In genomic region chr1:231770776-231771175, GRCh38 we compare ENCODE assay signal across 29 cellular contexts.
"Had no signal": no experiment of that assay in that cellular context is flagged by ENCODE, and none has a peak within 500 bp of the region (broad histone marks: within the 10 kb centered on the region; RNA-seq: fewer than 3 reads in every experiment).

No MANE protein-coding gene starts in this region.

- H3K4me1 Mint-ChIP-seq: immature natural killer cell had no signal

- H3K9me3 ChIP-seq: esophagus squamous epithelium, gastrocnemius medialis, heart right ventricle, left ventricle myocardium inferior, lower lobe of right lung, mucosa of descending colon had no signal

- H3K9me3 Mint-ChIP-seq: immature natural killer cell, mesothelial cell of epicardium, naive B cell had no signal

- H3K4me1 ChIP-seq: esophagus squamous epithelium, left ventricle myocardium inferior had no signal

- DNase-seq: dermis blood vessel endothelial cell; dorsolateral prefrontal cortex; effector CD4-positive, alpha-beta T cell; effector memory CD4-positive, alpha-beta T cell; erythroblast; esophagus squamous epithelium; foreskin fibroblast; foreskin melanocyte; gastrocnemius medialis; glutamatergic neuron; head of caudate nucleus; heart right ventricle; hippocampal formation; immature natural killer cell; islet precursor cell; kidney; kidney glomerular epithelial cell; left colon; left ventricle myocardium inferior; lower lobe of right lung; mesenchymal stem cell; mucosa of descending colon; naive B cell had no signal

- H3K27me3 Mint-ChIP-seq: naive B cell had no signal

- H3K27me3 ChIP-seq: dorsolateral prefrontal cortex, esophagus squamous epithelium, gastrocnemius medialis, heart right ventricle had no signal

- H3K4me3 ChIP-seq: coronary artery, dorsolateral prefrontal cortex, esophagus squamous epithelium, gastrocnemius medialis, heart right ventricle, left ventricle myocardium inferior, lower lobe of right lung, mucosa of descending colon had no signal

- H3K36me3 ChIP-seq: gastrocnemius medialis had no signal

- ATAC-seq: esophagus mucosa, gastrocnemius medialis, heart right ventricle, left colon, left lobe of liver, lower lobe of right lung, mucosa of descending colon had no signal

- H3K27ac Mint-ChIP-seq: immature natural killer cell, mesothelial cell of epicardium, naive B cell had no signal

- H3K4me3 Mint-ChIP-seq: immature natural killer cell, mesothelial cell of epicardium, naive B cell had no signal

- FAIRE-seq: colon, kidney had no signal

- H3K27ac ChIP-seq: coronary artery, dorsolateral prefrontal cortex, epithelial cell of prostate, esophagus squamous epithelium, heart right ventricle, left ventricle myocardium inferior, lower lobe of right lung had no signal
